ENCODE assay signal across 8 cellular contexts in genomic region chr13:49300716-49301589, GRCh38. TPM values are rescaled to one million over a fixed set of nuclear protein-coding genes. Genes with fewer than 3 reads are reported as not detected.
DNase-seq lines count a peak whose midpoint lies in the region; ATAC-seq and TF ChIP-seq lines count a peak whose summit lies in the region.

No MANE protein-coding gene starts in this region.

- H3K27ac ChIP-seq in KMS-11, result no peak overlapping the region
- peak overlapping the region; percentile 38; the same call in 1 of the 2 replicates for H3K27ac ChIP-seq in SJSA1
- peak overlapping the region; percentile 17 for H3K27ac ChIP-seq in upper lobe of right lung

- H3K27me3 ChIP-seq in KMS-11 (ENCODE audit: insufficient read depth, low read depth), result no peaks in the 10 kb centered on the region
- H3K27me3 ChIP-seq in SJSA1 (replicated peaks), result no peaks in the 10 kb centered on the region
- H3K27me3 ChIP-seq in upper lobe of right lung, result no peaks in the 10 kb centered on the region

- H3K4me3 ChIP-seq in KMS-11 (IDR thresholded peaks at IDR 0.05; ENCODE audit: insufficient read depth, low read depth, low read length), result no peak overlapping the region
- peak overlapping the region; percentile 20; the same call in 1 of the 2 replicates for H3K4me3 ChIP-seq in SJSA1
- H3K4me3 ChIP-seq in upper lobe of right lung, result peak overlapping the region; percentile 43

- ATAC-seq in GM21619 (IDR thresholded peaks at IDR 0.05; ENCODE audit: unreplicated experiment) (peak; percentile 86), upper lobe of right lung (peak; percentile 88)

- intact Hi-C loops in posterior cingulate gyrus (cut with DNase I) (loop anchor here (1.0 to 2.0 kb wide), 2 partner anchors 136 to 306 kb away; no protein-coding TSS in a partner anchor), upper lobe of right lung (cut with DNase I) (loop anchor here (10.0 kb wide), 2 partner anchors 144 to 304 kb away; partner anchors contain the start of genes CAB39L and SETDB2)

- no peaks in the 10 kb centered on the region for H3K9me3 ChIP-seq in SJSA1 (replicated peaks)
- no peaks in the 10 kb centered on the region for H3K9me3 ChIP-seq in upper lobe of right lung

- TF ChIP-seq CTCF in KMS-11 (conservative IDR thresholded peaks at IDR 0.05; ENCODE audit: low read depth, low read length) (peak; percentile 84), upper lobe of right lung (IDR thresholded peaks at IDR 0.05) (peak; percentile 89)

- H3K4me1 ChIP-seq in KMS-11 (ENCODE audit: low read depth, poor library complexity, severe bottlenecking) (peaks cover 10% of the 10 kb centered on the region), SJSA1 (replicated peaks) (peaks cover 10% of the 10 kb centered on the region), upper lobe of right lung (peaks cover 21% of the 10 kb centered on the region)

- peak overlapping the region; percentile 34 for H3K4me2 ChIP-seq in KMS-11

- H3K79me2 ChIP-seq in KMS-11 (ENCODE audit: insufficient read depth, low read depth), result no peaks in the 10 kb centered on the region

- H2AFZ ChIP-seq in KMS-11 (ENCODE audit: low read depth), result peak overlapping the region; percentile 64; the same call in 1 of the 2 replicates

- H3K36me3 ChIP-seq in KMS-11 (ENCODE audit: insufficient read depth) (no peaks in the 10 kb centered on the region), SJSA1 (no peaks in the 10 kb centered on the region), upper lobe of right lung (no peaks in the 10 kb centered on the region)

- DNase-seq in Daoy (ENCODE audit: low read depth) (peak; percentile 55), SJSA1 (ENCODE audit: low read depth in 1 of 2, low spot score in 2 of 2) (peak; percentile 52 to 55), globus pallidus (ENCODE audit: low spot score) (peak; percentile 82), posterior cingulate gyrus (peak in 7 of 10 donors; percentile 48 to 89 (median 57)), upper lobe of right lung (no peak)
- peak; percentile 70 for DNase-seq in activated naive CD4-positive, alpha-beta T cell treated with Interleukin-2 at 50 U/mL for 16 hours

- H3K9ac ChIP-seq in KMS-11, result peak overlapping the region; percentile 50; the same call in 1 of the 2 replicates

- no peaks in the 10 kb centered on the region for H4K20me1 ChIP-seq in KMS-11 (ENCODE audit: insufficient read depth)

RNA-seq across cellular contexts. Expression of gene CDADC1, which starts 53.2 kb away (rescaled TPM):
- total RNA-seq in Daoy (2014; rRNA removed; shearing (Covaris generic)), result 0.80 and 30.1 TPM in 2 replicates
- 4.6 and 9.2 TPM in 2 replicates for total RNA-seq in SJSA1 (2014; rRNA removed; shearing (Covaris generic))
- total RNA-seq in upper lobe of right lung, result 13.8 TPM
